ENCODE assay signal across 16 cellular contexts in genomic region chr1:203476223-203476622, GRCh38. TPM values are rescaled to one million over a fixed set of nuclear protein-coding genes. Genes with fewer than 3 reads are reported as not detected.
DNase-seq lines count a peak whose midpoint lies in the region; ATAC-seq, FAIRE-seq and TF ChIP-seq lines count a peak whose summit lies in the region.
"Had no signal": no experiment of that assay in that cellular context is flagged by ENCODE, and none has a peak within 500 bp of the region (broad histone marks: within the 10 kb centered on the region; RNA-seq: fewer than 3 reads in every experiment).

No MANE protein-coding gene starts in this region.

- 39% methylated on average over 6 of the region's 6 CpGs for WGBS in liver
- WGBS in HepG2 (ENCODE audit: low lambda C conversion rate) = 17% methylated on average over 6 of the region's 6 CpGs
- 38 to 52% methylated on average over 6 of the region's 6 CpGs for WGBS in lower leg skin, 2 donors

- H3K36me3 ChIP-seq in liver (ENCODE audit: control insufficient read depth in 4 of 4, insufficient read depth in 3 of 4, low read depth in 1 of 4, low read length in 3 of 4) (no peaks in the 10 kb centered on the region), HepG2 (replicated peaks in 1 of 2; ENCODE audit: control insufficient read depth in 1 of 2, insufficient read depth in 2 of 2, low read length in 2 of 2) (no peaks in the 10 kb centered on the region), skeletal muscle tissue (ENCODE audit: control insufficient read depth in 3 of 3, insufficient read depth in 3 of 3, low read length in 3 of 3) (no peaks in the 10 kb centered on the region), OCI-LY7 (ENCODE audit: insufficient read depth, low read length) (no peaks in the 10 kb centered on the region)

- H3K4me1 ChIP-seq in liver (ENCODE audit: control insufficient read depth in 4 of 4, insufficient read depth in 4 of 4, low read length in 3 of 4) (no peaks in the 10 kb centered on the region), HepG2 (ENCODE audit: insufficient read depth, low read length) (no peaks in the 10 kb centered on the region), skeletal muscle tissue (ENCODE audit: control insufficient read depth in 3 of 3, insufficient read depth in 3 of 3, low read length in 3 of 3) (peaks cover 10 to 18% (median 14%) of the 10 kb centered on the region in 3 donors), OCI-LY7 (ENCODE audit: insufficient read depth, low read length, poor library complexity, severe bottlenecking) (peaks cover 13% of the 10 kb centered on the region)

- H4K20me1 ChIP-seq in HepG2 (ENCODE audit: insufficient read depth, low read length) = no peaks in the 10 kb centered on the region
- H4K20me1 ChIP-seq in OCI-LY7 (ENCODE audit: insufficient read depth, low read length) = no peaks in the 10 kb centered on the region

- no peak for TF ChIP-seq POLR2A in HepG2 (IDR thresholded peaks at IDR 0.05; ENCODE audit: insufficient read depth in 1 of 2, low read depth in 2 of 2, low read length in 2 of 2)
- TF ChIP-seq POLR2A in lower leg skin (IDR thresholded peaks at IDR 0.05) = no peak

- CTCF ChIA-PET in HepG2 (lab: Yijun Ruan, JAX; ENCODE audit: low intra/inter-chr PET ratio, low total read pairs) = no interaction called here
- CTCF ChIA-PET in OCI-LY7 (lab: Charles Lee; ENCODE audit: unreplicated experiment) = interaction anchor here (0.5 to 0.6 kb wide), 2 partner anchors 53 to 207 kb away, joined by 3 read pairs; no protein-coding TSS in a partner anchor

- DNase-seq in HepG2 (ENCODE audit: low spot score) (no peak), lower leg skin (ENCODE audit: low spot score in 2 of 2) (no peak), NCI-H1436 treated with DMSO at 0.1 percent for 48 hours (lab: John Stamatoyannopoulos, UW) (no peak), OCI-LY7 (ENCODE audit: low spot score) (no peak)
- no peak for DNase-seq in activated CD4-positive, alpha-beta T cell treated with anti-CD3 and anti-CD28 coated beads, Interleukin-2, amount 50 U/mL, for 48 hours
- DNase-seq: ACHN; activated T-cell treated with anti-CD3 and anti-CD28 coated beads, Interleukin-2, amount 50 U/mL, for 4 hours; Calu3; stimulated activated naive CD4-positive, alpha-beta T cell treated with Interleukin-2 at 50 U/mL for 16 hours had no signal

- BruUV-seq in HepG2 (replicated peaks; lab: Mats Ljungman, UMichigan) (no TSS peak), OCI-LY7 (replicated peaks; lab: Mats Ljungman, UMichigan) (no TSS peak)

- no peak for TF ChIP-seq EP300 in HepG2 (IDR thresholded peaks at IDR 0.05; ENCODE audit: low read depth in 2 of 2, low read length in 2 of 2)
- no peak for TF ChIP-seq EP300 in HepG2 (CRISPR knock-in tag; IDR thresholded peaks at IDR 0.05; ENCODE audit: borderline replicate concordance)

- TF ChIP-seq CTCF in liver (IDR thresholded peaks at IDR 0.05; ENCODE audit: low read depth, low read length, missing input control) (no peak), HepG2 (CRISPR knock-in tag; IDR thresholded peaks at IDR 0.05) (no peak), lower leg skin (IDR thresholded peaks at IDR 0.05) (no peak), OCI-LY7 (conservative IDR thresholded peaks at IDR 0.05; ENCODE audit: low read length) (no peak)

- no peak overlapping the region for H2AFZ ChIP-seq in HepG2 (ENCODE audit: low read length)
- no peak overlapping the region for H2AFZ ChIP-seq in OCI-LY7 (ENCODE audit: low read length)

- H3K9ac ChIP-seq in liver (ENCODE audit: low read depth in 1 of 2, low read length in 2 of 2) (no peak overlapping the region), HepG2 (ENCODE audit: insufficient read depth, low read depth, low read length) (no peak overlapping the region), skeletal muscle tissue (ENCODE audit: low read depth in 1 of 3, low read length in 3 of 3) (peak overlapping the region in 1 of 3 donors; percentile 63)

- peaks cover 0 to 9% (median 1%) of the 10 kb centered on the region in 4 donors for H3K27me3 ChIP-seq in liver (ENCODE audit: control insufficient read depth in 4 of 4, insufficient read depth in 4 of 4, low read length in 3 of 4)
- peaks cover 0 to 34% of the 10 kb centered on the region in 2 experiments; a peak in 3 of 5 replicates for H3K27me3 ChIP-seq in HepG2 (ENCODE audit: control insufficient read depth in 1 of 2, insufficient read depth in 2 of 2, low read length in 2 of 2)
- peaks cover 4 to 11% (median 8%) of the 10 kb centered on the region in 3 donors for H3K27me3 ChIP-seq in skeletal muscle tissue (ENCODE audit: control insufficient read depth in 3 of 3, insufficient read depth in 3 of 3, low read length in 3 of 3)

- H3K79me2 ChIP-seq in HepG2 (ENCODE audit: insufficient read depth, low read length) (no peaks in the 10 kb centered on the region), OCI-LY7 (ENCODE audit: insufficient read depth, low read depth, low read length) (no peaks in the 10 kb centered on the region)

- ATAC-seq in HepG2 = no peak
- ATAC-seq in HG03469 (IDR thresholded peaks at IDR 0.05; ENCODE audit: unreplicated experiment) = no peak
- ATAC-seq: activated T-cell treated with anti-CD3 and anti-CD28 coated beads, Interleukin-2, amount 50 U/mL, for 4 hours; Panc1 had no signal

- no peak overlapping the region for H3K4me3 ChIP-seq in liver (ENCODE audit: low read depth in 1 of 3, low read length in 3 of 3)
- no peak overlapping the region for H3K4me3 ChIP-seq in HepG2 (replicated peaks in 1 of 3; ENCODE audit: insufficient read depth in 1 of 3, low read depth in 2 of 3, low read length in 3 of 3)
- peak overlapping the region; percentile 39 for H3K4me3 ChIP-seq in lower leg skin (ENCODE audit: low read depth, poor library complexity, severe bottlenecking)
- H3K4me3 ChIP-seq in skeletal muscle tissue (ENCODE audit: low read length in 3 of 3) = peak overlapping the region; percentile 33 to 55 (median 36)
- H3K4me3 ChIP-seq in OCI-LY7 (ENCODE audit: low read depth, low read length, poor library complexity, severe bottlenecking) = no peak overlapping the region

- H3K9me3 ChIP-seq in liver (ENCODE audit: control insufficient read depth in 4 of 4, low read length in 3 of 4) = no peaks in the 10 kb centered on the region
- H3K9me3 ChIP-seq in HepG2 (ENCODE audit: low read length) = no peaks in the 10 kb centered on the region
- H3K9me3 ChIP-seq in skeletal muscle tissue (ENCODE audit: control insufficient read depth in 3 of 3, low read length in 3 of 3) = no peaks in the 10 kb centered on the region
- no peaks in the 10 kb centered on the region for H3K9me3 ChIP-seq in OCI-LY7 (ENCODE audit: low read length)

- H3K27ac ChIP-seq in liver (ENCODE audit: low read depth in 1 of 2, low read length in 2 of 2) (peak overlapping the region in 1 of 2 donors; percentile 65), HepG2 (ENCODE audit: extremely low read length, insufficient read depth, low read length) (no peak overlapping the region), skeletal muscle tissue (ENCODE audit: low read depth, low read length) (no peak overlapping the region), OCI-LY7 (ENCODE audit: low read depth, low read length, poor library complexity, severe bottlenecking) (no peak overlapping the region)

- in situ Hi-C loops in HepG2 (cut with HindIII; ENCODE audit: extremely low pct_ligation_motif_present, low pct_unique_long_range_greater_than_20kb) = no loop called here

- H3K9me2 ChIP-seq in OCI-LY7 (ENCODE audit: insufficient read depth, low read length) = no peaks in the 10 kb centered on the region

- no peak overlapping the region for H3K4me2 ChIP-seq in HepG2 (ENCODE audit: low read depth, low read length)
- H3K4me2 ChIP-seq in OCI-LY7 (ENCODE audit: low read length) = no peak overlapping the region

- FAIRE-seq in HepG2 (lab: Jason Lieb, UNC) = no peak

- intact Hi-C loops in HepG2 (cut with micrococcal nuclease; ENCODE audit: unreplicated experiment) (no loop called here), lower leg skin (cut with DNase I; ENCODE audit: low total_unique reads) (no loop called here), OCI-LY7 (cut with micrococcal nuclease; ENCODE audit: unreplicated experiment) (no loop called here)

- POLR2A ChIA-PET in HepG2 (lab: Yijun Ruan, JAX) (no interaction called here), OCI-LY7 (lab: Charles Lee) (interaction anchor here (0.7 to 1.5 kb wide), 2 partner anchors 12 to 73 kb away, joined by 3 to 4 read pairs; no protein-coding TSS in a partner anchor)

- no peak for TF ChIP-seq RAD21 in liver (IDR thresholded peaks at IDR 0.05)
- no peak for TF ChIP-seq RAD21 in HepG2 (CRISPR knock-in tag; IDR thresholded peaks at IDR 0.05)

RNA-seq across cellular contexts. Expression of gene PRELP, which starts 0.6 kb away (rescaled TPM):
- total RNA-seq in liver (1 to 10 TPM in 1 of 2 donors, under 1 TPM in 1; 0.09 to 2.3 TPM), HepG2 (2016; rRNA removed; fragmentation: Illumina TruSeq; extraction: Trizol) (not detected in 2 replicates), lower leg skin (10 to 100 TPM; 16.1 to 65.0 (median 20.7) TPM), skeletal muscle tissue (1.0 TPM), OCI-LY7 (2022) (not detected in 2 replicates)
- polyA plus RNA-seq in liver (1 to 10 TPM; 4.9 to 5.8 TPM), HepG2 (2011; rRNA removed) (not detected in 2 replicates)
- not detected in 2 replicates for total RNA-seq in HepG2 (2016; cell fraction: cytosol; rRNA removed; fragmentation: Illumina TruSeq; extraction: Trizol; ENCODE audit: low read depth)
- not detected in 2 replicates for total RNA-seq in HepG2 (2016; cell fraction: insoluble cytoplasmic fraction; rRNA removed; fragmentation: Illumina TruSeq; extraction: Trizol)
- total RNA-seq in HepG2 (2016; cell fraction: membrane; rRNA removed; fragmentation: Illumina TruSeq; extraction: Trizol) = not detected in 2 replicates
- not detected in 2 replicates for total RNA-seq in HepG2 (2016; cell fraction: nucleus; rRNA removed; fragmentation: Illumina TruSeq; extraction: Trizol)
- not detected in 2 replicates for polyA plus RNA-seq in HepG2 (2011; cell fraction: cytosol; rRNA removed)
- polyA plus RNA-seq in HepG2 (2011; cell fraction: nucleus; rRNA removed) = not detected in 2 replicates
- polyA plus RNA-seq in HepG2 (2012) = not detected in 2 replicates
- polyA plus RNA-seq in HepG2 (2016; cell fraction: cytosol; fragmentation: Illumina TruSeq; extraction: Trizol; ENCODE audit: low read depth) = not detected in 2 replicates
- polyA plus RNA-seq in HepG2 (2016; cell fraction: insoluble cytoplasmic fraction; fragmentation: Illumina TruSeq; extraction: Trizol; ENCODE audit: low read depth) = not detected in 2 replicates
- polyA plus RNA-seq in HepG2 (2016; cell fraction: membrane; fragmentation: Illumina TruSeq; extraction: Trizol; ENCODE audit: low read depth) = not detected in 2 replicates
- not detected in 2 replicates for polyA plus RNA-seq in HepG2 (2016; cell fraction: nucleus; fragmentation: Illumina TruSeq; extraction: Trizol; ENCODE audit: insufficient read depth, low read depth)
- 0.05 TPM in 1 of 2 replicates, not detected in the other for polyA minus RNA-seq in HepG2 (2011; rRNA and poly(A)+ RNA removed; ENCODE audit: low replicate concordance)
- polyA minus RNA-seq in HepG2 (2011; cell fraction: cytosol; rRNA and poly(A)+ RNA removed) = not detected in 2 replicates
- polyA minus RNA-seq in HepG2 (2011; cell fraction: nucleus; rRNA and poly(A)+ RNA removed) = not detected in 2 replicates
- 0.03 TPM in 1 of 2 replicates, not detected in the other for total RNA-seq in OCI-LY7 (2014; rRNA removed; shearing (Covaris generic))
- total RNA-seq: Calu3; T-helper 1 cell treated with Interleukin-12 subunit alpha and Interleukin-12 subunit beta and Interleukin-4 antibody, amounts not matched to agents 30 ng/mL and 1 ng/mL, for 36 hours had no signal

RNA-seq across cellular contexts. Expression of gene OPTC, which starts 17.7 kb away (rescaled TPM):
- total RNA-seq in liver = not detected
- polyA plus RNA-seq in liver = not detected
- not detected in 2 replicates for total RNA-seq in HepG2 (2016; rRNA removed; fragmentation: Illumina TruSeq; extraction: Trizol)
- not detected in 2 replicates for total RNA-seq in HepG2 (2016; cell fraction: cytosol; rRNA removed; fragmentation: Illumina TruSeq; extraction: Trizol; ENCODE audit: low read depth)
- not detected in 2 replicates for total RNA-seq in HepG2 (2016; cell fraction: insoluble cytoplasmic fraction; rRNA removed; fragmentation: Illumina TruSeq; extraction: Trizol)
- total RNA-seq in HepG2 (2016; cell fraction: membrane; rRNA removed; fragmentation: Illumina TruSeq; extraction: Trizol) = not detected in 2 replicates
- total RNA-seq in HepG2 (2016; cell fraction: nucleus; rRNA removed; fragmentation: Illumina TruSeq; extraction: Trizol) = not detected in 2 replicates
- polyA plus RNA-seq in HepG2 (2011; rRNA removed) = not detected in 2 replicates
- polyA plus RNA-seq in HepG2 (2011; cell fraction: cytosol; rRNA removed) = not detected in 2 replicates
- not detected in 2 replicates for polyA plus RNA-seq in HepG2 (2011; cell fraction: nucleus; rRNA removed)
- not detected in 2 replicates for polyA plus RNA-seq in HepG2 (2012)
- polyA plus RNA-seq in HepG2 (2016; cell fraction: cytosol; fragmentation: Illumina TruSeq; extraction: Trizol; ENCODE audit: low read depth) = not detected in 2 replicates
- not detected in 2 replicates for polyA plus RNA-seq in HepG2 (2016; cell fraction: insoluble cytoplasmic fraction; fragmentation: Illumina TruSeq; extraction: Trizol; ENCODE audit: low read depth)
- not detected in 2 replicates for polyA plus RNA-seq in HepG2 (2016; cell fraction: membrane; fragmentation: Illumina TruSeq; extraction: Trizol; ENCODE audit: low read depth)
- not detected in 2 replicates for polyA plus RNA-seq in HepG2 (2016; cell fraction: nucleus; fragmentation: Illumina TruSeq; extraction: Trizol; ENCODE audit: insufficient read depth, low read depth)
- polyA minus RNA-seq in HepG2 (2011; rRNA and poly(A)+ RNA removed; ENCODE audit: low replicate concordance) = not detected in 2 replicates
- not detected in 2 replicates for polyA minus RNA-seq in HepG2 (2011; cell fraction: cytosol; rRNA and poly(A)+ RNA removed)
- polyA minus RNA-seq in HepG2 (2011; cell fraction: nucleus; rRNA and poly(A)+ RNA removed) = not detected in 2 replicates
- not detected for total RNA-seq in lower leg skin
- total RNA-seq in skeletal muscle tissue = not detected
- total RNA-seq in OCI-LY7 (2014; rRNA removed; shearing (Covaris generic)) = not detected in 2 replicates
- total RNA-seq in OCI-LY7 (2022) = not detected in 2 replicates
- total RNA-seq: activated T-cell treated with anti-CD3 and anti-CD28 coated beads, Interleukin-2, amount 50 U/mL, for 4 hours; Calu3; HT1080; mesenteric fat pad; T-helper 1 cell treated with Interleukin-12 subunit alpha and Interleukin-12 subunit beta and Interleukin-4 antibody, amounts not matched to agents 30 ng/mL and 1 ng/mL, for 36 hours had no signal

Comparison
In these comparisons a context has a peak if more than half of its experiments do, and no peak if none do; other contexts are left out.
1. H3K4me3 ChIP-seq: peak in lower leg skin (single experiment) and skeletal muscle tissue (3 of 3); none in liver (0 of 3), HepG2 (0 of 3) and OCI-LY7 (single experiment).